16 cellular contexts compared by ENCODE assay signal in genomic region chr3:37154668-37155319, GRCh38. TPM values are rescaled to one million over a fixed set of nuclear protein-coding genes. Genes with fewer than 3 reads are reported as not detected.
A peak's percentile ranks its signal among the peaks of the same experiment; 100 is the strongest.
DNase-seq lines count a peak whose midpoint lies in the region; ATAC-seq, FAIRE-seq and TF ChIP-seq lines count a peak whose summit lies in the region.
"Had no signal": no experiment of that assay in that cellular context is flagged by ENCODE, and none has a peak within 500 bp of the region (broad histone marks: within the 10 kb centered on the region; RNA-seq: fewer than 3 reads in every experiment).

No MANE protein-coding gene starts in this region.

- H3K27ac Mint-ChIP-seq in T-helper 2 cell treated with Interferon-gamma antibody and Interleukin-4, amounts not matched to agents 5 μg/mL and 100 μg/mL, for 36 hours, result no peak overlapping the region
- no peak overlapping the region for H3K27ac Mint-ChIP-seq in mesothelial cell of epicardium
- H3K27ac Mint-ChIP-seq: B cell; CD4-positive, alpha-beta T cell had no signal

- intact Hi-C loops in left ventricle myocardium superior (cut with micrococcal nuclease), result no loop called here

- no peaks in the 10 kb centered on the region for H3K9me3 ChIP-seq in DND-41 (ENCODE audit: insufficient read depth, low read length, severe bottlenecking)

- H3K4me3 ChIP-seq in DND-41 (ENCODE audit: low read depth in 1 of 2, low read length in 2 of 2), result no peak overlapping the region
- H3K4me3 ChIP-seq: GM23248 had no signal

- H3K9ac ChIP-seq in DND-41 (ENCODE audit: low read depth, low read length), result no peak overlapping the region; the same call in 1 of the 2 replicates
- H3K9ac ChIP-seq: GM23248 had no signal

- no peaks in the 10 kb centered on the region for H3K9me3 Mint-ChIP-seq in T-helper 2 cell treated with Interferon-gamma antibody and Interleukin-4, amounts not matched to agents 5 μg/mL and 100 μg/mL, for 36 hours
- no peaks in the 10 kb centered on the region for H3K9me3 Mint-ChIP-seq in mesothelial cell of epicardium
- H3K9me3 Mint-ChIP-seq: CD4-positive, alpha-beta T cell had no signal

- H3K36me3 ChIP-seq in DND-41 (ENCODE audit: insufficient read depth, low read length), result peaks cover 11% of the 10 kb centered on the region; the same call in 1 of the 2 replicates

- ATAC-seq in DND-41 (ENCODE audit: insufficient read depth, low read depth) (peak; percentile 94), left ventricle myocardium superior (peak; percentile 48)
- ATAC-seq: HCT116 had no signal

- H3K27ac ChIP-seq in DND-41 (ENCODE audit: low read length), result peak overlapping the region; percentile 72
- H3K27ac ChIP-seq: GM23248 had no signal

- no peak for TF ChIP-seq POLR2A in GM12892 (IDR thresholded peaks at IDR 0.05; ENCODE audit: low read depth, low read length)

- peaks cover 19% of the 10 kb centered on the region for H3K4me1 ChIP-seq in DND-41 (ENCODE audit: insufficient read depth, low read length)

- no peaks in the 10 kb centered on the region for H3K27me3 ChIP-seq in DND-41 (ENCODE audit: insufficient read depth, low read length, poor library complexity)

- H3K4me2 ChIP-seq in DND-41 (ENCODE audit: insufficient read depth, low read length), result 0 out of 2 replicates have a peak overlapping the region, but pooled peaks have one; percentile 9

- H3K36me3 Mint-ChIP-seq in T-helper 2 cell treated with Interferon-gamma antibody and Interleukin-4, amounts not matched to agents 5 μg/mL and 100 μg/mL, for 36 hours (ENCODE audit: low read depth), result peaks cover 31% of the 10 kb centered on the region
- peaks cover 22% of the 10 kb centered on the region for H3K36me3 Mint-ChIP-seq in mesothelial cell of epicardium

- TF ChIP-seq CTCF in DND-41 (IDR thresholded peaks at IDR 0.05; ENCODE audit: borderline replicate concordance, extremely low read depth, low read length, poor library complexity, severe bottlenecking), result no peak
- TF ChIP-seq CTCF in mesothelial cell of epicardium (IDR thresholded peaks at IDR 0.05; ENCODE audit: unreplicated experiment), result no peak

- peak overlapping the region; percentile 7 for H2AFZ ChIP-seq in DND-41 (ENCODE audit: low read depth, low read length)
- H2AFZ ChIP-seq: GM23248 had no signal

- FAIRE-seq in GM12892 (lab: Jason Lieb, UNC), result peak; percentile 36

- H3K79me2 ChIP-seq in DND-41 (ENCODE audit: insufficient read depth, low read length), result peaks cover 9% of the 10 kb centered on the region; the same call in 1 of the 2 replicates

- peaks cover 29% of the 10 kb centered on the region for H3K4me1 Mint-ChIP-seq in T-helper 2 cell treated with Interferon-gamma antibody and Interleukin-4, amounts not matched to agents 5 μg/mL and 100 μg/mL, for 36 hours (ENCODE audit: low read depth)
- peaks cover 8% of the 10 kb centered on the region for H3K4me1 Mint-ChIP-seq in mesothelial cell of epicardium

- no peaks in the 10 kb centered on the region for H3K27me3 Mint-ChIP-seq in T-helper 2 cell treated with Interferon-gamma antibody and Interleukin-4, amounts not matched to agents 5 μg/mL and 100 μg/mL, for 36 hours (ENCODE audit: low read depth)
- no peaks in the 10 kb centered on the region for H3K27me3 Mint-ChIP-seq in mesothelial cell of epicardium (ENCODE audit: low read depth)
- H3K27me3 Mint-ChIP-seq: B cell; CD4-positive, alpha-beta T cell had no signal

- H4K20me1 ChIP-seq in DND-41 (ENCODE audit: insufficient read depth, low read length), result no peaks in the 10 kb centered on the region

- H3K4me3 Mint-ChIP-seq in T-helper 2 cell treated with Interferon-gamma antibody and Interleukin-4, amounts not matched to agents 5 μg/mL and 100 μg/mL, for 36 hours, result peak overlapping the region; percentile 34
- no peak overlapping the region for H3K4me3 Mint-ChIP-seq in mesothelial cell of epicardium
- H3K4me3 Mint-ChIP-seq: B cell; CD4-positive, alpha-beta T cell had no signal

- DNase-seq in DND-41 (no peak), GM12892 (ENCODE audit: insufficient read length) (no peak), left ventricle myocardium superior (no peak), germinal center (ENCODE audit: low spot score) (no peak), mesothelial cell of epicardium (ENCODE audit: low spot score in 2 of 2, unreplicated experiment in 2 of 2) (no peak)
- DNase-seq in T-helper 2 cell treated with Interferon-gamma antibody and Interleukin-4, amounts not matched to agents 5 μg/mL and 100 μg/mL, for 36 hours (ENCODE audit: low spot score), result no peak
- DNase-seq in stimulated activated CD4-positive, alpha-beta T cell treated with anti-CD3 and anti-CD28 coated beads, Interleukin-2, amount 100 ng/mL, for 48 hours, result no peak
- DNase-seq: Calu3; CD4-positive, alpha-beta T cell; DMS53; GM23248; NCI-H187; NCI-H226; NCI-H524 treated with DMSO at 0.1 percent for 48 hours had no signal

RNA-seq across cellular contexts. Expression of gene LRRFIP2, which starts 19.6 kb away (rescaled TPM):
- polyA plus RNA-seq in GM12892 (2012; ENCODE audit: missing spikeins), result 26.4 TPM
- total RNA-seq in left ventricle myocardium superior (137 TPM), mesothelial cell of epicardium (35.0 to 41.7 TPM (median 38.1 TPM) in 3 replicates)
